Comparison of ENCODE assay signal across 10 cellular contexts in the genomic region with DNA sequence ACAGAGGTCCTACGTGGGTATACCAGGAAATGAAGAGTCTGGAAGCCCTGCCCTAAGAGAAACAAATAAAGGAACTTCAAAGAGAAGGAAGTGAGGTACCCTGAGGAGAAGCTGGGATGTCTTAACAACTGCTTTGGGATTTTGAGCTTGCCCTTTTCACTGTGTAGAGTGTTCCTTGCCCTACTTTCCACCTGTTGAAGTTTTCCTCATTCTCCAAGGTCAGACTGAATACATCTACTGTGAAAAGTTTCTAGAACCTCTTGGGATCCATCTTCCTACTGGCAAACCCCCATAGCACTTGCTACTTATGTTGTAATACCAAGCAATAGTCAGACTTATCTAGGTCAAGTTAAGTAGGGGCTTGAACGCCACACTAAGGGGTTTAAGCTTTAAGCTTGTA. TPM values are rescaled to one million over a fixed set of nuclear protein-coding genes. Genes with fewer than 3 reads are reported as not detected.
DNase-seq lines count a peak whose midpoint lies in the region; ATAC-seq, FAIRE-seq and TF ChIP-seq lines count a peak whose summit lies in the region.
"Had no signal": no experiment of that assay in that cellular context is flagged by ENCODE, and none has a peak within 500 bp of the region (broad histone marks: within the 10 kb centered on the region; RNA-seq: fewer than 3 reads in every experiment).

No MANE protein-coding gene starts in this region.

- H3K9me3 Mint-ChIP-seq in MCF 10A (ENCODE audit: unreplicated experiment) = no peaks in the 10 kb centered on the region

- dilution Hi-C loops in keratinocyte (cut with MboI; ENCODE audit: extremely low pct_ligation_motif_present, low sequenced_read_pairs) = no loop called here

- H3K4me3 ChIP-seq in breast epithelium (no peak overlapping the region), keratinocyte (ENCODE audit: control insufficient read depth in 2 of 3, extremely low read depth in 1 of 3, insufficient read depth in 2 of 3, low read depth in 1 of 3, low read length in 3 of 3) (no peak overlapping the region), tibial nerve (peak overlapping the region in 1 of 4 donors; percentile 95)

- H3K9me3 ChIP-seq in breast epithelium (no peaks in the 10 kb centered on the region), T-helper 17 cell (ENCODE audit: control insufficient read depth, low read length, poor library complexity, severe bottlenecking) (no peaks in the 10 kb centered on the region), keratinocyte (ENCODE audit: control insufficient read depth, low read depth, low read length) (no peaks in the 10 kb centered on the region), tibial nerve (no peaks in the 10 kb centered on the region)

- no peak for TF ChIP-seq EP300 in tibial nerve (IDR thresholded peaks at IDR 0.05)

- no peak overlapping the region for H3K9ac ChIP-seq in keratinocyte (ENCODE audit: control insufficient read depth, extremely low read depth, insufficient read depth, low read length)

- H2AFZ ChIP-seq in keratinocyte (ENCODE audit: control insufficient read depth, low read length) = no peak overlapping the region

- H3K4me3 Mint-ChIP-seq in MCF 10A (ENCODE audit: unreplicated experiment) (peak overlapping the region; percentile 97), T-helper 17 cell (peak overlapping the region; percentile 97)

- DNase-seq in MCF 10A (ENCODE audit: unreplicated experiment) (no peak), breast epithelium (ENCODE audit: low spot score in 2 of 2) (no peak), T-helper 17 cell (no peak), keratinocyte (ENCODE audit: low read depth, low spot score) (no peak), tibial nerve (ENCODE audit: low spot score in 2 of 2) (no peak), Ammon's horn (ENCODE audit: low spot score) (no peak), NCI-H2029 treated with DMSO at 0.1 percent for 48 hours (lab: John Stamatoyannopoulos, UW) (no peak)
- DNase-seq: amniotic stem cell had no signal

- H3K4me1 ChIP-seq in breast epithelium (peaks cover 0 to 10% of the 10 kb centered on the region in 2 donors), keratinocyte (ENCODE audit: control insufficient read depth, extremely low read depth, insufficient read depth, low read length) (peaks cover 4% of the 10 kb centered on the region), tibial nerve (peaks cover 0 to 37% (median 21%) of the 10 kb centered on the region in 4 donors)

- H4K20me1 ChIP-seq in keratinocyte (ENCODE audit: control insufficient read depth, extremely low read depth, insufficient read depth, low read length) = no peaks in the 10 kb centered on the region

- CTCF ChIA-PET in MCF 10A (lab: Yijun Ruan, JAX) = interaction anchor here (0.6 kb wide), 2 partner anchors 48 to 307 kb away, joined by 3 read pairs; no protein-coding TSS in a partner anchor

- no peak for TF ChIP-seq POLR2A in breast epithelium (IDR thresholded peaks at IDR 0.05)
- TF ChIP-seq POLR2A in tibial nerve (IDR thresholded peaks at IDR 0.05) = no peak

- no TSS peak for BruUV-seq in MCF 10A (replicated peaks; lab: Mats Ljungman, UMichigan)

- H3K27me3 ChIP-seq in breast epithelium (no peaks in the 10 kb centered on the region), keratinocyte (ENCODE audit: control insufficient read depth, extremely low read depth, insufficient read depth, low read length) (peaks cover 5% of the 10 kb centered on the region), tibial nerve (no peaks in the 10 kb centered on the region)

- peaks cover 8% of the 10 kb centered on the region for H3K36me3 Mint-ChIP-seq in MCF 10A (ENCODE audit: insufficient read depth, unreplicated experiment)
- H3K36me3 Mint-ChIP-seq in T-helper 17 cell (ENCODE audit: low read depth) = no peaks in the 10 kb centered on the region

- TF ChIP-seq CTCF in MCF 10A (IDR thresholded peaks at IDR 0.05; ENCODE audit: unreplicated experiment) (no peak), breast epithelium (IDR thresholded peaks at IDR 0.05) (no peak), keratinocyte (optimal IDR thresholded peaks at IDR 0.05 in 1 of 3, IDR thresholded peaks at IDR 0.05 in 1 of 3, conservative IDR thresholded peaks at IDR 0.05 in 1 of 3; ENCODE audit: extremely low read depth in 1 of 3, insufficient read depth in 2 of 3, low read length in 3 of 3) (no peak), tibial nerve (IDR thresholded peaks at IDR 0.05) (no peak)

- H3K27ac ChIP-seq in breast epithelium = no peak overlapping the region
- no peak overlapping the region for H3K27ac ChIP-seq in keratinocyte (ENCODE audit: control insufficient read depth, insufficient read depth, low read length)
- H3K27ac ChIP-seq in tibial nerve = peak overlapping the region in 3 of 4 donors; percentile 74 to 96 (median 87)

- intact Hi-C loops in MCF 10A (cut with micrococcal nuclease) = no loop called here
- intact Hi-C loops in breast epithelium (cut with DNase I; ENCODE audit: low total_unique reads) = no loop called here

- H3K9me1 ChIP-seq in keratinocyte (ENCODE audit: control insufficient read depth, extremely low read depth, insufficient read depth, low read length) = no peaks in the 10 kb centered on the region

- H3K4me1 Mint-ChIP-seq in MCF 10A (ENCODE audit: insufficient read depth, unreplicated experiment) (peaks cover 18% of the 10 kb centered on the region), T-helper 17 cell (peaks cover 28% of the 10 kb centered on the region)

- no peak for FAIRE-seq in keratinocyte (lab: Jason Lieb, UNC)

- peak overlapping the region; percentile 87 for H3K4me2 ChIP-seq in keratinocyte (ENCODE audit: control insufficient read depth, extremely low read depth, insufficient read depth, low read depth, low read length)

- H3K27ac Mint-ChIP-seq in MCF 10A (ENCODE audit: low read depth, unreplicated experiment) (no peak overlapping the region), T-helper 17 cell (peak overlapping the region; percentile 95)

- ATAC-seq in T-helper 17 cell = no peak
- ATAC-seq in GM21619 (IDR thresholded peaks at IDR 0.05; ENCODE audit: unreplicated experiment) = no peak
- ATAC-seq: Panc1 had no signal

- WGBS in tibial nerve, 2 donors = 29% methylated on average over 2 of the region's 2 CpGs

- peaks cover 26% of the 10 kb centered on the region for H3K79me2 ChIP-seq in keratinocyte (ENCODE audit: control insufficient read depth, insufficient read depth, low read length)

- H3K36me3 ChIP-seq in breast epithelium (no peaks in the 10 kb centered on the region), keratinocyte (ENCODE audit: control insufficient read depth in 2 of 2, extremely low read depth in 1 of 2, insufficient read depth in 2 of 2, low read length in 2 of 2) (no peaks in the 10 kb centered on the region), tibial nerve (no peaks in the 10 kb centered on the region)

- POLR2A ChIA-PET in MCF 10A (lab: Yijun Ruan, JAX) = interaction anchor here (2.0 to 5.4 kb wide), 3 partner anchors 10 to 71 kb away, joined by 9 to 165 read pairs (median 29); a partner anchor contains a TSS

- H3K27me3 Mint-ChIP-seq in MCF 10A (ENCODE audit: insufficient read depth, unreplicated experiment) = no peaks in the 10 kb centered on the region
- H3K27me3 Mint-ChIP-seq in T-helper 17 cell = no peaks in the 10 kb centered on the region

RNA-seq across cellular contexts. Expression of a gene that starts 1.2 kb away (rescaled TPM):
- 50.5 and 51.6 TPM in 2 replicates for total RNA-seq in MCF 10A (2022)
- 10 to 100 TPM; 31.0 to 44.6 (median 32.8) TPM for total RNA-seq in breast epithelium
- total RNA-seq in T-helper 17 cell = 10 to 100 TPM; 56.6 to 66.3 TPM
- 16.3 to 28.2 TPM (median 22.6 TPM) in 3 replicates for polyA plus RNA-seq in keratinocyte
- 30.2 TPM for polyA plus RNA-seq in keratinocyte (2011; ENCODE audit: low read depth)
- polyA plus RNA-seq in keratinocyte (2011; cell fraction: cytosol; rRNA removed) = 10.1 and 18.8 TPM in 2 replicates
- 20.0 and 24.7 TPM in 2 replicates for polyA plus RNA-seq in keratinocyte (2011; cell fraction: nucleus; rRNA removed)
- 10.2 and 16.1 TPM in 2 replicates for polyA plus RNA-seq in keratinocyte (2012; ENCODE audit: low replicate concordance)
- 26.2 to 74.2 TPM (median 55.4 TPM) in 3 replicates for polyA minus RNA-seq in keratinocyte
- polyA minus RNA-seq in keratinocyte (2011; cell fraction: cytosol; rRNA and poly(A)+ RNA removed) = 24.6 TPM
- polyA minus RNA-seq in keratinocyte (2011; cell fraction: nucleus; rRNA and poly(A)+ RNA removed) = 30.0 and 52.0 TPM in 2 replicates
- total RNA-seq in tibial nerve = 10 to 100 TPM; 23.7 to 39.2 (median 33.9) TPM

Comparison
In these comparisons a context has a peak if more than half of its experiments do, and no peak if none do; other contexts are left out.
1. H3K27ac ChIP-seq: peak in tibial nerve (3 of 4); none in breast epithelium (0 of 2) and keratinocyte (single experiment).